ENCODE assay signal across 9 cellular contexts in genomic region chr13:109790951-109791605, GRCh38. TPM values are rescaled to one million over a fixed set of nuclear protein-coding genes. Genes with fewer than 3 reads are reported as not detected.
DNase-seq lines count a peak whose midpoint lies in the region; ATAC-seq and TF ChIP-seq lines count a peak whose summit lies in the region.
"Had no signal": no experiment of that assay in that cellular context is flagged by ENCODE, and none has a peak within 500 bp of the region (broad histone marks: within the 10 kb centered on the region; RNA-seq: fewer than 3 reads in every experiment).

No MANE protein-coding gene starts in this region.

- DNase-seq in H7 (peak; percentile 64), NCI-H748 treated with DMSO at 0.1 percent for 48 hours (lab: John Stamatoyannopoulos, UW) (peak; percentile 72), astrocyte of the hippocampus (ENCODE audit: low read depth, low spot score) (peak; percentile 49), medulla oblongata (ENCODE audit: extremely low spot score) (peak; percentile 87)

- no peaks in the 10 kb centered on the region for H3K27me3 ChIP-seq in H7 (ENCODE audit: control insufficient read depth, insufficient read depth, low read length)

- H3K4me3 ChIP-seq in H7 (ENCODE audit: insufficient read depth, low read depth, low read length) = no peak overlapping the region

- H3K36me3 ChIP-seq in H7 (replicated peaks; ENCODE audit: control insufficient read depth, insufficient read depth, low read length) = no peaks in the 10 kb centered on the region

- no peak for ATAC-seq in GM21529 (IDR thresholded peaks at IDR 0.05; ENCODE audit: unreplicated experiment)
- ATAC-seq in HG03025 (IDR thresholded peaks at IDR 0.05; ENCODE audit: low FRiP score, unreplicated experiment) = no peak
- ATAC-seq in HG03439 (IDR thresholded peaks at IDR 0.05; ENCODE audit: unreplicated experiment) = no peak
- ATAC-seq: left colon had no signal

- H3K27ac ChIP-seq in C4-2B = no peak overlapping the region

- TF ChIP-seq CTCF in C4-2B (conservative IDR thresholded peaks at IDR 0.05) = peak; percentile 69

RNA-seq across cellular contexts. Expression of gene IRS2, which starts 4.7 kb away (rescaled TPM):
- total RNA-seq in H7 (2014; rRNA removed; shearing (Covaris generic)) = 4.3 and 9.0 TPM in 2 replicates
